In genomic region chr12:114683709-114684097, GRCh38 we compare ENCODE assay signal across 9 cellular contexts. TPM values are rescaled to one million over a fixed set of nuclear protein-coding genes. Genes with fewer than 3 reads are reported as not detected.
DNase-seq lines count a peak whose midpoint lies in the region; ATAC-seq, FAIRE-seq and TF ChIP-seq lines count a peak whose summit lies in the region.
"Had no signal": no experiment of that assay in that cellular context is flagged by ENCODE, and none has a peak within 500 bp of the region (broad histone marks: within the 10 kb centered on the region; RNA-seq: fewer than 3 reads in every experiment).

No MANE protein-coding gene starts in this region.

- peak overlapping the region; percentile 59 for H3K4me3 Mint-ChIP-seq in T-helper 1 cell treated with Interleukin-12 subunit alpha and Interleukin-12 subunit beta and Interleukin-4 antibody, amounts not matched to agents 30 μg/mL and 1 μg/mL, for 36 hours

- H3K4me3 ChIP-seq in bronchial epithelial cell (ENCODE audit: low read depth, low read length) (peak overlapping the region; percentile 30), HepG2 (replicated peaks in 1 of 3; ENCODE audit: insufficient read depth in 1 of 3, low read depth in 2 of 3, low read length in 3 of 3) (peak overlapping the region; percentile 81 to 97 (median 97)), thoracic aorta (peak overlapping the region; percentile 87)

- peaks cover 30% of the 10 kb centered on the region for H4K20me1 ChIP-seq in HepG2 (ENCODE audit: insufficient read depth, low read length)

- TF ChIP-seq EP300 in HepG2 (IDR thresholded peaks at IDR 0.05; ENCODE audit: low read depth in 2 of 2, low read length in 2 of 2) (no peak), HepG2 (CRISPR knock-in tag; IDR thresholded peaks at IDR 0.05; ENCODE audit: borderline replicate concordance) (no peak)

- H3K4me2 ChIP-seq in HepG2 (ENCODE audit: low read depth, low read length): peak overlapping the region; percentile 86

- no peak; the same call in 1 of the 3 replicates for ATAC-seq in HepG2
- ATAC-seq in thoracic aorta (ENCODE audit: insufficient number of reproducible peaks, low FRiP score, low read depth): no peak

- H3K27ac ChIP-seq in HepG2 (ENCODE audit: extremely low read length, insufficient read depth, low read length): peak overlapping the region; percentile 96
- H3K27ac ChIP-seq in thoracic aorta: peak overlapping the region; percentile 84 to 87

- H3K79me2 ChIP-seq in HepG2 (ENCODE audit: insufficient read depth, low read length): peaks cover 61% of the 10 kb centered on the region

- peak overlapping the region; percentile 96 for H3K9ac ChIP-seq in HepG2 (ENCODE audit: insufficient read depth, low read depth, low read length)

- H3K9me3 Mint-ChIP-seq in T-helper 1 cell treated with Interleukin-12 subunit alpha and Interleukin-12 subunit beta and Interleukin-4 antibody, amounts not matched to agents 30 μg/mL and 1 μg/mL, for 36 hours: no peaks in the 10 kb centered on the region

- H3K36me3 ChIP-seq in bronchial epithelial cell (ENCODE audit: control insufficient read depth, insufficient read depth, low read length) (no peaks in the 10 kb centered on the region), HepG2 (replicated peaks in 1 of 2; ENCODE audit: control insufficient read depth in 1 of 2, insufficient read depth in 2 of 2, low read length in 2 of 2) (peaks cover 2 to 16% of the 10 kb centered on the region in 2 experiments; a peak in 4 of 5 replicates), thoracic aorta (no peaks in the 10 kb centered on the region)

- peaks cover 10% of the 10 kb centered on the region for H3K36me3 Mint-ChIP-seq in T-helper 1 cell treated with Interleukin-12 subunit alpha and Interleukin-12 subunit beta and Interleukin-4 antibody, amounts not matched to agents 30 μg/mL and 1 μg/mL, for 36 hours (ENCODE audit: low read depth)

- 1% methylated on average over 19 of the region's 19 CpGs for WGBS in HepG2 (ENCODE audit: low lambda C conversion rate)

- in situ Hi-C loops in HepG2 (cut with HindIII; ENCODE audit: extremely low pct_ligation_motif_present, low pct_unique_long_range_greater_than_20kb): no loop called here

- BruUV-seq in HepG2 (replicated peaks; lab: Mats Ljungman, UMichigan): no TSS peak

- no peak for DNase-seq in T-helper 1 cell
- no peak for DNase-seq in bronchial epithelial cell (ENCODE audit: low read depth)
- no peak for DNase-seq in HepG2 (ENCODE audit: low spot score)
- DNase-seq in thoracic aorta (ENCODE audit: low spot score): no peak
- no peak for DNase-seq in superior temporal gyrus (ENCODE audit: extremely low spot score)
- DNase-seq in cerebellum (ENCODE audit: low spot score): no peak
- DNase-seq in AG08395 (ENCODE audit: low spot score): no peak

- FAIRE-seq in bronchial epithelial cell (lab: Jason Lieb, UNC): no peak
- FAIRE-seq in HepG2 (lab: Jason Lieb, UNC): no peak
- FAIRE-seq: TTC549 had no signal

- no peaks in the 10 kb centered on the region for H3K9me3 ChIP-seq in HepG2 (ENCODE audit: low read length)
- no peaks in the 10 kb centered on the region for H3K9me3 ChIP-seq in thoracic aorta

- H2AFZ ChIP-seq in HepG2 (ENCODE audit: low read length): no peak overlapping the region

- TF ChIP-seq CTCF in bronchial epithelial cell (IDR thresholded peaks at IDR 0.05; ENCODE audit: insufficient read depth, low read length, severe bottlenecking) (no peak), HepG2 (CRISPR knock-in tag; IDR thresholded peaks at IDR 0.05) (no peak), thoracic aorta (IDR thresholded peaks at IDR 0.05) (no peak)

- H3K4me1 ChIP-seq in HepG2 (ENCODE audit: insufficient read depth, low read length) (peaks cover 28% of the 10 kb centered on the region), thoracic aorta (ENCODE audit: control insufficient read depth in 1 of 2, low read depth in 2 of 2) (peaks cover 4 to 11% of the 10 kb centered on the region in 2 donors)

- H3K27me3 ChIP-seq in bronchial epithelial cell (ENCODE audit: control insufficient read depth, insufficient read depth, low read length): peaks cover 29% of the 10 kb centered on the region
- H3K27me3 ChIP-seq in HepG2 (ENCODE audit: control insufficient read depth in 1 of 2, insufficient read depth in 2 of 2, low read length in 2 of 2): no peaks in the 10 kb centered on the region; a peak in 1 of 5 replicates
- H3K27me3 ChIP-seq in thoracic aorta (replicated peaks; ENCODE audit: insufficient read depth): peaks cover 11% of the 10 kb centered on the region

- CTCF ChIA-PET in HepG2 (lab: Yijun Ruan, JAX; ENCODE audit: low intra/inter-chr PET ratio, low total read pairs): no interaction called here

- peaks cover 9% of the 10 kb centered on the region for H3K4me1 Mint-ChIP-seq in T-helper 1 cell treated with Interleukin-12 subunit alpha and Interleukin-12 subunit beta and Interleukin-4 antibody, amounts not matched to agents 30 μg/mL and 1 μg/mL, for 36 hours (ENCODE audit: low read depth)

- peak overlapping the region; percentile 57 for H3K27ac Mint-ChIP-seq in T-helper 1 cell treated with Interleukin-12 subunit alpha and Interleukin-12 subunit beta and Interleukin-4 antibody, amounts not matched to agents 30 μg/mL and 1 μg/mL, for 36 hours

- no peak for TF ChIP-seq RAD21 in HepG2 (CRISPR knock-in tag; IDR thresholded peaks at IDR 0.05)

- H3K27me3 Mint-ChIP-seq in T-helper 1 cell treated with Interleukin-12 subunit alpha and Interleukin-12 subunit beta and Interleukin-4 antibody, amounts not matched to agents 30 μg/mL and 1 μg/mL, for 36 hours (ENCODE audit: low read depth): peaks cover 93% of the 10 kb centered on the region

- POLR2A ChIA-PET in HepG2 (lab: Yijun Ruan, JAX): interaction anchor here (0.7 to 2.9 kb wide), 57 partner anchors 8 to 1260 kb away, joined by 3 to 101 read pairs (median 5); partner anchors contain the start of gene RBM19

- intact Hi-C loops in HepG2 (cut with micrococcal nuclease; ENCODE audit: unreplicated experiment): loop anchor here (1.0 to 5.0 kb wide), 3 partner anchors 116 to 715 kb away; no protein-coding TSS in a partner anchor

- TF ChIP-seq POLR2A in HepG2 (IDR thresholded peaks at IDR 0.05; ENCODE audit: insufficient read depth in 1 of 2, low read depth in 2 of 2, low read length in 2 of 2): no peak

TF ChIP-seq in HepG2, 621 proteins besides CTCF, POLR2A, EP300 and RAD21 (continues in another document):
- TF ChIP-seq, protein P1, sequence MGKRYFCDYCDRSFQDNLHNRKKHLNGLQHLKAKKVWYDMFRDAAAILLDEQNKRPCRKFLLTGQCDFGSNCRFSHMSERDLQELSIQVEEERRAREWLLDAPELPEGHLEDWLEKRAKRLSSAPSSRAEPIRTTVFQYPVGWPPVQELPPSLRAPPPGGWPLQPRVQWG (CRISPR knock-in tag; IDR thresholded peaks at IDR 0.05; ENCODE audit: borderline replicate concordance, low read depth): no peak
- TF ChIP-seq CHD2 (IDR thresholded peaks at IDR 0.05; ENCODE audit: low read depth, low read length) (0 out of 2 replicates have a peak, but pooled peaks have one; percentile 54), RBM22 (optimal IDR thresholded peaks at IDR 0.05; ENCODE audit: low read length) (peak; percentile 62), ZNF777 (CRISPR knock-in tag; IDR thresholded peaks at IDR 0.05) (0 out of 2 replicates have a peak, but pooled peaks have one; percentile 11), ZNF546 (CRISPR knock-in tag; conservative IDR thresholded peaks at IDR 0.05) (no peak), XRCC5 (optimal IDR thresholded peaks at IDR 0.05; ENCODE audit: low read length) (no peak)

RNA-seq across cellular contexts. Expression of gene TBX3, which starts 0.3 kb away (rescaled TPM):
- 0.38 and 1.3 TPM in 2 replicates for total RNA-seq in bronchial epithelial cell
- total RNA-seq in HepG2 (2016; rRNA removed; fragmentation: Illumina TruSeq; extraction: Trizol): 17.2 and 27.1 TPM in 2 replicates
- total RNA-seq in HepG2 (2016; cell fraction: cytosol; rRNA removed; fragmentation: Illumina TruSeq; extraction: Trizol; ENCODE audit: low read depth): 3.5 and 4.1 TPM in 2 replicates
- 13.7 and 27.3 TPM in 2 replicates for total RNA-seq in HepG2 (2016; cell fraction: insoluble cytoplasmic fraction; rRNA removed; fragmentation: Illumina TruSeq; extraction: Trizol)
- total RNA-seq in HepG2 (2016; cell fraction: membrane; rRNA removed; fragmentation: Illumina TruSeq; extraction: Trizol): 9.0 and 9.4 TPM in 2 replicates
- 39.2 and 46.8 TPM in 2 replicates for total RNA-seq in HepG2 (2016; cell fraction: nucleus; rRNA removed; fragmentation: Illumina TruSeq; extraction: Trizol)
- polyA plus RNA-seq in HepG2 (2011; rRNA removed): 38.1 and 42.4 TPM in 2 replicates
- polyA plus RNA-seq in HepG2 (2011; cell fraction: cytosol; rRNA removed): 12.5 and 15.0 TPM in 2 replicates
- polyA plus RNA-seq in HepG2 (2011; cell fraction: nucleus; rRNA removed): 179 and 200 TPM in 2 replicates
- 34.8 and 37.9 TPM in 2 replicates for polyA plus RNA-seq in HepG2 (2012)
- polyA plus RNA-seq in HepG2 (2016; cell fraction: cytosol; fragmentation: Illumina TruSeq; extraction: Trizol; ENCODE audit: low read depth): 1.0 and 1.1 TPM in 2 replicates
- polyA plus RNA-seq in HepG2 (2016; cell fraction: insoluble cytoplasmic fraction; fragmentation: Illumina TruSeq; extraction: Trizol; ENCODE audit: low read depth): 16.8 and 21.4 TPM in 2 replicates
- 3.9 and 4.1 TPM in 2 replicates for polyA plus RNA-seq in HepG2 (2016; cell fraction: membrane; fragmentation: Illumina TruSeq; extraction: Trizol; ENCODE audit: low read depth)
- 123 and 124 TPM in 2 replicates for polyA plus RNA-seq in HepG2 (2016; cell fraction: nucleus; fragmentation: Illumina TruSeq; extraction: Trizol; ENCODE audit: insufficient read depth, low read depth)
- polyA minus RNA-seq in HepG2 (2011; rRNA and poly(A)+ RNA removed; ENCODE audit: low replicate concordance): 41.2 and 72.3 TPM in 2 replicates
- polyA minus RNA-seq in HepG2 (2011; cell fraction: cytosol; rRNA and poly(A)+ RNA removed): 22.2 and 24.4 TPM in 2 replicates
- polyA minus RNA-seq in HepG2 (2011; cell fraction: nucleus; rRNA and poly(A)+ RNA removed): 128 and 133 TPM in 2 replicates
- total RNA-seq in thoracic aorta: 1 to 10 TPM in 1 of 2 donors, under 1 TPM in 1; 0.81 to 3.5 TPM
- 3.7 TPM for total RNA-seq in cerebellum

Comparison
In these comparisons a context has a peak if more than half of its experiments do, and no peak if none do; other contexts are left out.
1. H3K4me3 ChIP-seq: peak in every context shown above with its lines; median percentile 97 in HepG2; 87 in thoracic aorta; 30 in bronchial epithelial cell.